In the genomic region with DNA sequence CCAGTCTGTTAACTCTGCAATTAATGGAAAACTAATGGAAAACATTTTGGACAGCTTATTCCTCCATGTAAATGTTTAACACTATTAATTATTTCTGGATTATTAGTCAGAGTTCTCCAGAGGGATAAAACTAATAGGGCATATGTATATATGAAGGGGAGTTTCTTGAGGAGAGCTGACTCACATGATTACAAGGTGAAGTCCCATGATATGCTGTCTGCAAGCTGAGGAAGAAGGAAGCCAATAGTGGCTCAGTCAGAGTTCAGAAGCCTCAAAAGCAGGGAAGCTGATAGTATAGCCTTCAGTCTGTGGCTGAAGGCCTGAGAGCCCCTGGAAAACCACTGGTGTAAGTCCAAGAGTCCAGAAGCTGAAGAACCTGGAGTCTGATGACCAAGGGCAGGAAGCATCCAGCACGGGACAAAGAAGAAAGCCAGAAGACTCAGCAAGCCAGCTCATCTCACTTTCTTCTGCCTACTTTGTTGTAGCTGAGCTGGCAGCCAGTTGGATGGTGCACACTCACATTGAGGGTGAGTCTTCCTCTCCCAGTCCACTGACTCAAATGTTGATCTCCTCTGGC, we compare ENCODE assay signal across 18 cellular contexts.
"Had no signal": no experiment of that assay in that cellular context is flagged by ENCODE, and none has a peak within 500 bp of the region (broad histone marks: within the 10 kb centered on the region; RNA-seq: fewer than 3 reads in every experiment).

No MANE protein-coding gene starts in this region.

- H3K27me3 ChIP-seq: body of pancreas, esophagus muscularis mucosa, neural progenitor cell, ovary, spleen had no signal

- H3K9ac ChIP-seq: neural progenitor cell had no signal

- DNase-seq: activated CD4-positive, alpha-beta memory T cell treated with anti-CD3 and anti-CD28 coated beads, Interleukin-2, amount 10 ng/mL, durations not matched to agents 7 days and 5 days; activated CD4-positive, alpha-beta T cell treated with anti-CD3 and anti-CD28 coated beads for 1 hour; activated effector memory CD4-positive, alpha-beta T cell treated with anti-CD3 and anti-CD28 coated beads, Interleukin-2, amount 50 U/mL, for 16 hours; activated T-cell treated with anti-CD3 and anti-CD28 coated beads, Interleukin-2, amount 50 U/mL, for 24 hours; amygdala; body of pancreas; caudate nucleus; left colon; midbrain; ovary; spleen had no signal

- H3K36me3 Mint-ChIP-seq: activated naive CD8-positive, alpha-beta T cell; neural progenitor cell had no signal

- H3K4me1 ChIP-seq: body of pancreas, esophagus muscularis mucosa, neural progenitor cell, spleen had no signal

- H3K36me3 ChIP-seq: esophagus muscularis mucosa, neural progenitor cell, ovary, spleen, thoracic aorta had no signal

- H3K4me1 Mint-ChIP-seq: activated CD4-positive, alpha-beta memory T cell treated with anti-CD3 and anti-CD28 coated beads, Interleukin-2, amount 10 ng/mL, durations not matched to agents 7 days and 5 days; neural progenitor cell had no signal

- H3K27ac Mint-ChIP-seq: activated CD4-positive, alpha-beta memory T cell treated with anti-CD3 and anti-CD28 coated beads, Interleukin-2, amount 10 ng/mL, durations not matched to agents 7 days and 5 days; activated naive CD8-positive, alpha-beta T cell; activated T-cell treated with anti-CD3 and anti-CD28 coated beads, Interleukin-2, amount 50 U/mL, for 24 hours; neural progenitor cell had no signal

- H3K9me3 Mint-ChIP-seq: activated CD4-positive, alpha-beta memory T cell treated with anti-CD3 and anti-CD28 coated beads, Interleukin-2, amount 10 ng/mL, durations not matched to agents 7 days and 5 days; neural progenitor cell had no signal

- H3K27me3 Mint-ChIP-seq: activated CD4-positive, alpha-beta memory T cell treated with anti-CD3 and anti-CD28 coated beads, Interleukin-2, amount 10 ng/mL, durations not matched to agents 7 days and 5 days; activated naive CD8-positive, alpha-beta T cell; activated T-cell treated with anti-CD3 and anti-CD28 coated beads, Interleukin-2, amount 50 U/mL, for 24 hours had no signal

- H3K4me3 ChIP-seq: body of pancreas, esophagus muscularis mucosa, lung, neural progenitor cell, ovary, spleen, thoracic aorta had no signal

- H3K9me3 ChIP-seq: body of pancreas, esophagus muscularis mucosa, ovary, spleen, thoracic aorta had no signal

- H3K4me3 Mint-ChIP-seq: activated CD4-positive, alpha-beta memory T cell treated with anti-CD3 and anti-CD28 coated beads, Interleukin-2, amount 10 ng/mL, durations not matched to agents 7 days and 5 days; activated naive CD8-positive, alpha-beta T cell; activated T-cell treated with anti-CD3 and anti-CD28 coated beads, Interleukin-2, amount 50 U/mL, for 24 hours; neural progenitor cell had no signal

- H3K27ac ChIP-seq: body of pancreas, esophagus muscularis mucosa, neural progenitor cell, ovary, spleen, thoracic aorta had no signal

- FAIRE-seq: colon, endometrium had no signal
